Comparison of ENCODE assay signal across 27 cellular contexts in the genomic region with DNA sequence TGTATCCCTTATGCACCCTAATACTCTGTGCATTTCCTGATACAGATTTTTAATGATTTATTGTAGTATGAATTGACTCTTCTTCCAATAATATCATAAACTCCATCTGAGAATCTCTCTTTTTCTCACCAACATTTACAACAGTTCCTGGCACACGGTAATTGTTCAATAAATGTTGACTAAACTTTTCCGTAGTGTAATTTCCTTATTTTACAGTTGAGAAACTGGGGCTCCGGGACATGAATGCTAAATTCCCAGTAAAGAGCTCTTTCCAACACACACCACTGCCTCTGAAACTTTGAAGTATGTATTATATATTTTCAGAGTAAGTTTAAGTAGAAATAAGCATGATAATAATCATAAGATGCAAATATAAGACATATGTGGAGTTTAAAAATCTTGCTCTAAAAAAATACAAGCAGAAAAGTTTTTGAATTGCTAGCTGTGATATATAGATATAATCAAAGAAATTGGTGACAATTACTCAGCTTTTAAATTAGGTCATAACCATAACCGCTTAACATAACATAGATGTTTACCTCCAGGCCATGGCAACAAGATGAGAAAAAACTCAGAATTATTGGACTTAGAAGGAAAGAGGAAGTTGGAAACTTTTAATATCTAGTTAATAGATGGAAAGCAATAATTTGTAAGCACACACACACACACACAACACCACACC. TPM values are rescaled to one million over a fixed set of nuclear protein-coding genes. Genes with fewer than 3 reads are reported as not detected.
DNase-seq lines count a peak whose midpoint lies in the region; ATAC-seq and TF ChIP-seq lines count a peak whose summit lies in the region.
"Had no signal": no experiment of that assay in that cellular context is flagged by ENCODE, and none has a peak within 500 bp of the region (broad histone marks: within the 10 kb centered on the region; RNA-seq: fewer than 3 reads in every experiment).

No MANE protein-coding gene starts in this region.

- no peak overlapping the region for H3K4me3 Mint-ChIP-seq in CD4-positive, alpha-beta memory T cell
- H3K4me3 Mint-ChIP-seq: activated CD8-positive, alpha-beta T cell treated with anti-CD3 and anti-CD28 coated beads for 36 hours; CD8-positive, alpha-beta memory T cell; dendritic cell treated with granulocyte-macrophage colony-stimulating factor and Interleukin-4, amounts not matched to agents 40 ng/mL and 50 ng/mL, for 4 days; H9 had no signal

- peak; percentile 40; the same call in 2 of the 3 replicates for ATAC-seq in RWPE2 (ENCODE audit: low read depth)
- no peak for ATAC-seq in HG03460 (IDR thresholded peaks at IDR 0.05; ENCODE audit: unreplicated experiment)
- ATAC-seq in left cardiac atrium: no peak
- ATAC-seq: activated CD8-positive, alpha-beta T cell treated with anti-CD3 and anti-CD28 coated beads for 36 hours; psoas muscle; Right ventricle myocardium inferior had no signal

- peak overlapping the region in 6 of 7 donors; percentile 1 to 63 (median 24) for H3K27ac Mint-ChIP-seq in CD4-positive, alpha-beta memory T cell
- H3K27ac Mint-ChIP-seq: activated CD8-positive, alpha-beta T cell treated with anti-CD3 and anti-CD28 coated beads for 36 hours; dendritic cell treated with granulocyte-macrophage colony-stimulating factor and Interleukin-4, amounts not matched to agents 40 ng/mL and 50 ng/mL, for 4 days; H9 had no signal

- CTCF ChIA-PET in CD4-positive, alpha-beta memory T cell (lab: Charles Lee; ENCODE audit: partially characterized antibody): no interaction called here

- H3K4me3 ChIP-seq in CD4-positive, alpha-beta memory T cell (ENCODE audit: low read length in 2 of 2): no peak overlapping the region
- H3K4me3 ChIP-seq in RWPE2 (ENCODE audit: severe bottlenecking): no peak overlapping the region
- H3K4me3 ChIP-seq: psoas muscle, tibial nerve had no signal

- peaks cover under 1 to 2% of the 10 kb centered on the region in 2 donors for H3K36me3 Mint-ChIP-seq in CD4-positive, alpha-beta memory T cell

- TF ChIP-seq CTCF in RWPE2 (IDR thresholded peaks at IDR 0.05; ENCODE audit: poor library complexity, severe bottlenecking): no peak

- intact Hi-C loops in CD4-positive, alpha-beta memory T cell (cut with micrococcal nuclease): no loop called here
- intact Hi-C loops in left cardiac atrium (cut with DNase I): no loop called here

- H3K27me3 Mint-ChIP-seq in CD4-positive, alpha-beta memory T cell: no peaks in the 10 kb centered on the region
- H3K27me3 Mint-ChIP-seq: activated CD8-positive, alpha-beta T cell treated with anti-CD3 and anti-CD28 coated beads for 36 hours; dendritic cell treated with granulocyte-macrophage colony-stimulating factor and Interleukin-4, amounts not matched to agents 40 ng/mL and 50 ng/mL, for 4 days had no signal

- no peaks in the 10 kb centered on the region for H3K27me3 ChIP-seq in CD4-positive, alpha-beta memory T cell (ENCODE audit: insufficient read depth, low read length)
- no peaks in the 10 kb centered on the region for H3K27me3 ChIP-seq in RWPE2 (ENCODE audit: insufficient read depth, poor library complexity, severe bottlenecking)
- H3K27me3 ChIP-seq: tibial nerve had no signal

- POLR2A ChIA-PET in CD4-positive, alpha-beta memory T cell (lab: Charles Lee; ENCODE audit: partially characterized antibody): interaction anchor here (0.7 to 0.9 kb wide), 3 partner anchors 29 to 476 kb away, joined by 3 read pairs; no protein-coding TSS in a partner anchor

- no peaks in the 10 kb centered on the region for H3K9me3 ChIP-seq in CD4-positive, alpha-beta memory T cell (ENCODE audit: control insufficient read depth in 1 of 2, low read length in 2 of 2)
- no peaks in the 10 kb centered on the region for H3K9me3 ChIP-seq in RWPE2 (ENCODE audit: severe bottlenecking)
- H3K9me3 ChIP-seq: psoas muscle, tibial nerve had no signal

- no peaks in the 10 kb centered on the region for H3K36me3 ChIP-seq in CD4-positive, alpha-beta memory T cell (ENCODE audit: insufficient read depth, low read length)
- no peaks in the 10 kb centered on the region for H3K36me3 ChIP-seq in RWPE2 (ENCODE audit: low read depth)
- H3K36me3 ChIP-seq: tibial nerve had no signal

- H3K9me3 Mint-ChIP-seq in CD4-positive, alpha-beta memory T cell: peaks cover 0 to 6% (median 3%) of the 10 kb centered on the region in 8 donors
- H3K9me3 Mint-ChIP-seq: H9 had no signal

- DNase-seq in DMS53 (lab: John Stamatoyannopoulos, UW): peak; percentile 3
- DNase-seq in DMS53 treated with DMSO at 0.1 percent for 48 hours (lab: John Stamatoyannopoulos, UW; ENCODE audit: unreplicated experiment): no peak
- peak in 3 of 5 donors; percentile 15 to 34 (median 31) for DNase-seq in CD4-positive, alpha-beta memory T cell
- no peak for DNase-seq in RWPE2 (ENCODE audit: low spot score)
- peak; percentile 11 for DNase-seq in left kidney (ENCODE audit: low read depth, low spot score)
- no peak for DNase-seq in left cardiac atrium
- DNase-seq in COR-L47 (lab: John Stamatoyannopoulos, UW): no peak
- DNase-seq: activated CD4-positive, CD25-positive, alpha-beta regulatory T cell treated with anti-CD3 and anti-CD28 coated beads, Interleukin-2, amount 50 U/mL, for 72 hours; activated CD8-positive, alpha-beta T cell treated with anti-CD3 and anti-CD28 coated beads for 36 hours; activated naive CD4-positive, alpha-beta T cell; aorta; caudate nucleus; DMS79 treated with DMSO at 0.1 percent for 48 hours; H9; kidney; NCI-H1105 treated with DMSO at 0.1 percent for 48 hours; NCI-H2029 treated with DMSO at 0.1 percent for 48 hours; NCI-H2227 treated with DMSO at 0.1 percent for 48 hours; NCI-H748 treated with DMSO at 0.1 percent for 48 hours; psoas muscle; SW 1271 had no signal

- no peaks in the 10 kb centered on the region for H3K4me1 ChIP-seq in CD4-positive, alpha-beta memory T cell (ENCODE audit: insufficient read depth, low read length)
- H3K4me1 ChIP-seq in RWPE2 (ENCODE audit: insufficient read depth, poor library complexity, severe bottlenecking): peaks cover 29% of the 10 kb centered on the region
- H3K4me1 ChIP-seq: psoas muscle had no signal

- no peak overlapping the region for H3K27ac ChIP-seq in CD4-positive, alpha-beta memory T cell (ENCODE audit: low read depth, low read length)
- peak overlapping the region; percentile 33 for H3K27ac ChIP-seq in RWPE2 (ENCODE audit: poor library complexity, severe bottlenecking)
- H3K27ac ChIP-seq: 22Rv1, psoas muscle, tibial nerve had no signal

- peaks cover 2 to 13% (median 9%) of the 10 kb centered on the region in 4 donors for H3K4me1 Mint-ChIP-seq in CD4-positive, alpha-beta memory T cell
- H3K4me1 Mint-ChIP-seq: CD8-positive, alpha-beta memory T cell; H9 had no signal

RNA-seq across cellular contexts. Expression of gene ANTXR2, which starts 28.2 kb away (rescaled TPM):
- total RNA-seq in CD4-positive, alpha-beta memory T cell: 10 to 100 TPM; 90.1 to 91.6 TPM
- 10 to 100 TPM; 88.1 to 91.2 TPM for polyA plus RNA-seq in CD4-positive, alpha-beta memory T cell
- total RNA-seq in left cardiac atrium: 10 to 100 TPM; 39.3 to 49.8 TPM

Comparison
In these comparisons a context has a peak if more than half of its experiments do, and no peak if none do; other contexts are left out.
1. DNase-seq: peak in DMS53 (single experiment), CD4-positive, alpha-beta memory T cell (3 of 5) and left kidney (single experiment); none in DMS53 treated with DMSO at 0.1 percent for 48 hours (single experiment), RWPE2 (single experiment), left cardiac atrium (single experiment) and COR-L47 (single experiment).